In the genomic region with DNA sequence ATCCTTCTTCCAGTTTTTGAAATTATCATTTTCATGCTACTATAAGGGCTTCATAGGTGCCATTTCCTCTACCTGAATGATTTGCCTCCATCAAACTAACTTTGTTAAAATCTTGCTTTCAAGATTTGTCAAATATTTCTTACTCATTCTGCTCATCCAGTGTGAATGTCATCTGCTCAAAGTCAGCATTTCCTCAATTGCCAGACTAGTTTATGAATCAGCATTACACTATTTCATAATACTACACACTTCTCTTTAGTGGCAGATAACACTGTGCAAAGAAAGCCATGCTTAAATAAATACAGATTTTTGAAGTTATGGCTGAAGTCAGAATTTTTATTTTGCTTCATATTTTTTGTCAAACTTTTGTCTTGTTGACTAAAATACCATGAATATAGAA, we compare ENCODE assay signal across 1 cellular context.
A peak's percentile ranks its signal among the peaks of the same experiment; 100 is the strongest.
TF ChIP-seq lines count a peak whose summit lies in the region.

No MANE protein-coding gene starts in this region.

TF ChIP-seq in GM12878, 131 proteins besides CTCF, POLR2A, EP300 and RAD21:
- 0 out of 2 replicates have a peak, but pooled peaks have one; percentile 12 for TF ChIP-seq JUNB (IDR thresholded peaks at IDR 0.05)
- TF ChIP-seq, protein P1, sequence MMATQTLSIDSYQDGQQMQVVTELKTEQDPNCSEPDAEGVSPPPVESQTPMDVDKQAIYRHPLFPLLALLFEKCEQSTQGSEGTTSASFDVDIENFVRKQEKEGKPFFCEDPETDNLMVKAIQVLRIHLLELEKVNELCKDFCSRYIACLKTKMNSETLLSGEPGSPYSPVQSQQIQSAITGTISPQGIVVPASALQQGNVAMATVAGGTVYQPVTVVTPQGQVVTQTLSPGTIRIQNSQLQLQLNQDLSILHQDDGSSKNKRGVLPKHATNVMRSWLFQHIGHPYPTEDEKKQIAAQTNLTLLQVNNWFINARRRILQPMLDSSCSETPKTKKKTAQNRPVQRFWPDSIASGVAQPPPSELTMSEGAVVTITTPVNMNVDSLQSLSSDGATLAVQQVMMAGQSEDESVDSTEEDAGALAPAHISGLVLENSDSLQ (IDR thresholded peaks at IDR 0.05): no peak
